ENCODE assay signal across 16 cellular contexts in genomic region chr5:151811593-151812321, GRCh38. TPM values are rescaled to one million over a fixed set of nuclear protein-coding genes. Genes with fewer than 3 reads are reported as not detected.
DNase-seq lines count a peak whose midpoint lies in the region; ATAC-seq, FAIRE-seq and TF ChIP-seq lines count a peak whose summit lies in the region.
"Had no signal": no experiment of that assay in that cellular context is flagged by ENCODE, and none has a peak within 500 bp of the region (broad histone marks: within the 10 kb centered on the region; RNA-seq: fewer than 3 reads in every experiment).

No MANE protein-coding gene starts in this region.

- H2AFZ ChIP-seq in PC-9 = no peak overlapping the region
- H2AFZ ChIP-seq: GM23338 had no signal

- ATAC-seq in CD8-positive, alpha-beta T cell = no peak
- no peak for ATAC-seq in GM18861 (IDR thresholded peaks at IDR 0.05; ENCODE audit: unreplicated experiment)
- ATAC-seq: activated naive CD8-positive, alpha-beta T cell treated with anti-CD3 and anti-CD28 coated beads, Interleukin-2, amount 50 U/mL, for 24 hours; GM23338 had no signal

- H3F3A ChIP-seq in PC-9 (ENCODE audit: insufficient read depth, low read depth) = peaks cover 41% of the 10 kb centered on the region; the same call in 1 of the 2 replicates

- CTCF ChIA-PET in CD8-positive, alpha-beta T cell (lab: Charles Lee) = no interaction called here
- CTCF ChIA-PET in PC-9 (lab: Charles Lee) = no interaction called here

- intact Hi-C loops in CD8-positive, alpha-beta T cell (cut with DNase I, micrococcal nuclease) = no loop called here
- intact Hi-C loops in PC-9 (cut with micrococcal nuclease; ENCODE audit: unreplicated experiment) = no loop called here

- H3K79me2 ChIP-seq in PC-9 (ENCODE audit: low read depth) = peaks cover 22% of the 10 kb centered on the region; the same call in 1 of the 2 replicates

- POLR2A ChIA-PET in CD8-positive, alpha-beta T cell (lab: Charles Lee) = no interaction called here
- POLR2A ChIA-PET in PC-9 (lab: Charles Lee; ENCODE audit: unreplicated experiment) = interaction anchor here (0.7 kb wide), 1 partner anchor 98 kb away, joined by 5 read pairs; no protein-coding TSS in a partner anchor

- H3K9me2 ChIP-seq in PC-9 (ENCODE audit: insufficient read depth) = no peaks in the 10 kb centered on the region

- 0 out of 2 replicates have a peak, but pooled peaks cover 3% of the 10 kb centered on the region for H4K20me1 ChIP-seq in PC-9 (ENCODE audit: insufficient read depth)

- H3K9me3 ChIP-seq in CD8-positive, alpha-beta T cell (ENCODE audit: low read length) = no peaks in the 10 kb centered on the region
- H3K9me3 ChIP-seq in PC-9 (ENCODE audit: insufficient read depth, low read depth) = no peaks in the 10 kb centered on the region; the same call in 1 of the 2 replicates
- H3K9me3 ChIP-seq: pancreas had no signal

- no peaks in the 10 kb centered on the region for H3K9me3 Mint-ChIP-seq in CD8-positive, alpha-beta T cell
- H3K9me3 Mint-ChIP-seq: GM23338 had no signal

- no peak for FAIRE-seq in D721Med (lab: Jason Lieb, UNC)
- FAIRE-seq: pancreas had no signal

- no peak for TF ChIP-seq CTCF in CD8-positive, alpha-beta T cell (IDR thresholded peaks at IDR 0.05)
- no peak for TF ChIP-seq CTCF in PC-9 (conservative IDR thresholded peaks at IDR 0.05)
- no peak for TF ChIP-seq CTCF in GM13976 (IDR thresholded peaks at IDR 0.05; ENCODE audit: borderline replicate concordance, control extremely low read depth, extremely low read depth, insufficient read depth, missing control alignments)
- TF ChIP-seq CTCF in D721Med (IDR thresholded peaks at IDR 0.05; ENCODE audit: insufficient read depth, missing control alignments) = no peak

- no TSS peak for BruUV-seq in PC-9 (replicated peaks; lab: Mats Ljungman, UMichigan)

- H3K27ac ChIP-seq in CD8-positive, alpha-beta T cell (ENCODE audit: low read depth, low read length) = no peak overlapping the region
- 0 out of 2 replicates have a peak overlapping the region, but pooled peaks have one; percentile 5 for H3K27ac ChIP-seq in PC-9
- H3K27ac ChIP-seq: pancreas had no signal

- no peaks in the 10 kb centered on the region for H3K27me3 Mint-ChIP-seq in CD8-positive, alpha-beta T cell (ENCODE audit: low read depth)
- H3K27me3 Mint-ChIP-seq: activated naive CD8-positive, alpha-beta T cell treated with anti-CD3 and anti-CD28 coated beads, Interleukin-2, amount 50 U/mL, for 24 hours had no signal

- peak overlapping the region; percentile 32 for H3K27ac Mint-ChIP-seq in CD8-positive, alpha-beta T cell

- peaks cover 4% of the 10 kb centered on the region for H3K4me1 Mint-ChIP-seq in CD8-positive, alpha-beta T cell (ENCODE audit: low read depth)

- no peaks in the 10 kb centered on the region for H3K4me1 ChIP-seq in CD8-positive, alpha-beta T cell (ENCODE audit: insufficient read depth, low read length)
- no peaks in the 10 kb centered on the region for H3K4me1 ChIP-seq in PC-9 (replicated peaks; ENCODE audit: insufficient read depth)
- H3K4me1 ChIP-seq: pancreas had no signal

- in situ Hi-C loops in GM13976 (cut with MboI; ENCODE audit: low sequenced_read_pairs, unreplicated experiment) = no loop called here

- no peak overlapping the region for H3K4me3 ChIP-seq in CD8-positive, alpha-beta T cell (ENCODE audit: low read depth, low read length)
- H3K4me3 ChIP-seq in PC-9 = no peak overlapping the region
- H3K4me3 ChIP-seq: GM23338, lung, pancreas had no signal

- H3K4me2 ChIP-seq in PC-9 = no peak overlapping the region
- H3K4me2 ChIP-seq: GM23338 had no signal

- H3K36me3 ChIP-seq in CD8-positive, alpha-beta T cell (ENCODE audit: insufficient read depth, low read length) = no peaks in the 10 kb centered on the region
- H3K36me3 ChIP-seq in PC-9 (ENCODE audit: low read depth) = peaks cover 67% of the 10 kb centered on the region
- H3K36me3 ChIP-seq: pancreas had no signal

- H3K27me3 ChIP-seq in CD8-positive, alpha-beta T cell (ENCODE audit: insufficient read depth, low read length) = no peaks in the 10 kb centered on the region
- no peaks in the 10 kb centered on the region for H3K27me3 ChIP-seq in PC-9 (ENCODE audit: insufficient read depth, low read depth)
- H3K27me3 ChIP-seq: pancreas had no signal

- H3K4me3 Mint-ChIP-seq in CD8-positive, alpha-beta T cell = no peak overlapping the region
- H3K4me3 Mint-ChIP-seq: activated naive CD8-positive, alpha-beta T cell treated with anti-CD3 and anti-CD28 coated beads, Interleukin-2, amount 50 U/mL, for 24 hours; GM23338 had no signal

- H3K36me3 Mint-ChIP-seq in CD8-positive, alpha-beta T cell = peaks cover 70% of the 10 kb centered on the region

- DNase-seq in CD8-positive, alpha-beta T cell = no peak
- no peak for DNase-seq in PC-9
- peak; percentile 69 for DNase-seq in fibroblast of gingiva (ENCODE audit: low read depth)
- peak; percentile 31 for DNase-seq in myocyte (ENCODE audit: low read depth)
- DNase-seq in GM13976 (ENCODE audit: low spot score) = no peak
- DNase-seq in retina = no peak
- no peak for DNase-seq in D721Med (ENCODE audit: insufficient read length, low spot score)
- DNase-seq: activated naive CD8-positive, alpha-beta T cell treated with anti-CD3 and anti-CD28 coated beads, Interleukin-2, amount 50 U/mL, for 24 hours; NCI-H1417; NCI-H510A treated with DMSO at 0.1 percent for 48 hours; pancreas; stimulated activated CD4-positive, alpha-beta T cell treated with anti-CD3 and anti-CD28 coated beads, Interleukin-4, amount 100 ng/mL, for 1 hour; stimulated activated naive CD4-positive, alpha-beta T cell had no signal

RNA-seq across cellular contexts. Expression of gene G3BP1, which starts 40.0 kb away (rescaled TPM):
- 10 to 100 TPM; 89.1 to 91.1 TPM for total RNA-seq in CD8-positive, alpha-beta T cell
- 203 and 254 TPM in 2 replicates for total RNA-seq in PC-9 (2021)
- total RNA-seq in myocyte = 144 and 147 TPM in 2 replicates
- 105 TPM for polyA plus RNA-seq in myocyte (2012)

RNA-seq across cellular contexts. Expression of gene ATOX1, which starts 53.3 kb away (rescaled TPM):
- 10 to 100 TPM; 12.6 to 13.2 TPM for total RNA-seq in CD8-positive, alpha-beta T cell
- total RNA-seq in PC-9 (2021) = 175 and 201 TPM in 2 replicates
- total RNA-seq in myocyte = 43.8 and 55.9 TPM in 2 replicates
- 270 TPM for polyA plus RNA-seq in myocyte (2012)

Comparison
In these comparisons a context has a peak if more than half of its experiments do, and no peak if none do; other contexts are left out.
1. DNase-seq: peak in fibroblast of gingiva (single experiment) and myocyte (single experiment); none in CD8-positive, alpha-beta T cell (0 of 7), PC-9 (0 of 2), GM13976 (single experiment), retina (single experiment) and D721Med (single experiment).